In genomic region chr10:53357587-53357986, GRCh38 we compare ENCODE assay signal across 16 cellular contexts.
DNase-seq lines count a peak whose midpoint lies in the region; ATAC-seq and TF ChIP-seq lines count a peak whose summit lies in the region.
"Had no signal": no experiment of that assay in that cellular context is flagged by ENCODE, and none has a peak within 500 bp of the region (broad histone marks: within the 10 kb centered on the region; RNA-seq: fewer than 3 reads in every experiment).

No MANE protein-coding gene starts in this region.

- no peak overlapping the region for H3K14ac ChIP-seq in H9 (ENCODE audit: insufficient read depth, low read length)

- no peak overlapping the region for H3K18ac ChIP-seq in H9 (ENCODE audit: insufficient read length, low read depth, low read length)
- peak overlapping the region; percentile 97 for H3K18ac ChIP-seq in mesendoderm (ENCODE audit: low read length)

- intact Hi-C loops in PC-3 (cut with micrococcal nuclease) = loop anchor here (1.0 kb wide), 1 partner anchor 473 kb away; no protein-coding TSS in a partner anchor

- ATAC-seq in PC-3 (peak; percentile 29), GM21717 (IDR thresholded peaks at IDR 0.05; ENCODE audit: unreplicated experiment) (no peak)
- ATAC-seq: Panc1 had no signal

- H4K5ac ChIP-seq in H9 (ENCODE audit: insufficient read length, low read depth, low read length) (no peak overlapping the region), mesendoderm (ENCODE audit: low read length) (no peak overlapping the region)

- H3K4me2 ChIP-seq in H9 (ENCODE audit: insufficient read depth, insufficient read length, low read length) (no peak overlapping the region), PC-3 (ENCODE audit: low read length) (no peak overlapping the region), mesendoderm (ENCODE audit: low read length) (no peak overlapping the region)

- H3K36me3 ChIP-seq in PC-3 (ENCODE audit: low read depth, low read length) = no peaks in the 10 kb centered on the region
- H3K36me3 ChIP-seq in mesendoderm (ENCODE audit: control insufficient read depth, insufficient read depth, low read length) = no peaks in the 10 kb centered on the region

- peaks cover 9% of the 10 kb centered on the region for H3K4me1 ChIP-seq in H9 (ENCODE audit: insufficient read depth, low read length)
- H3K4me1 ChIP-seq in PC-3 (ENCODE audit: insufficient read depth, low read length) = peaks cover 19% of the 10 kb centered on the region
- peaks cover 4% of the 10 kb centered on the region for H3K4me1 ChIP-seq in mesendoderm (ENCODE audit: control insufficient read depth, low read depth, low read length)

- no peak overlapping the region for H3K4ac ChIP-seq in H9 (ENCODE audit: low read depth, low read length)
- peak overlapping the region; percentile 79 for H3K4ac ChIP-seq in mesendoderm (ENCODE audit: low read depth, low read length)

- H3K23me2 ChIP-seq in H9 (ENCODE audit: insufficient read length, low read depth, low read length, poor library complexity, severe bottlenecking) = no peaks in the 10 kb centered on the region

- peaks cover 28 to 35% of the 10 kb centered on the region in 2 experiments for H3K4me1 Mint-ChIP-seq in H9

- CTCF ChIA-PET in PC-3 (lab: Charles Lee) = no interaction called here

- H2AFZ ChIP-seq in H9 (ENCODE audit: low read length) = no peak overlapping the region
- no peak overlapping the region for H2AFZ ChIP-seq in PC-3 (ENCODE audit: low read length)

- H3K9ac ChIP-seq in H9 (ENCODE audit: extremely low read depth, insufficient read length, low read length) (no peak overlapping the region), PC-3 (ENCODE audit: low read length) (no peak overlapping the region), mesendoderm (ENCODE audit: low read length) (no peak overlapping the region)

- POLR2A ChIA-PET in PC-3 (lab: Charles Lee; ENCODE audit: unreplicated experiment) = no interaction called here

- H3K36me3 Mint-ChIP-seq in H9 (ENCODE audit: insufficient read depth in 1 of 3, low read depth in 3 of 3) = peaks cover 17 to 25% (median 19%) of the 10 kb centered on the region in 3 experiments

- H3T11ph ChIP-seq in H9 (ENCODE audit: low read length) = no peak overlapping the region

- H4K8ac ChIP-seq in H9 (replicated peaks; ENCODE audit: insufficient read length, low read depth, low read length) (no peak overlapping the region), mesendoderm (ENCODE audit: low read depth, low read length) (no peak overlapping the region)

- H3F3A ChIP-seq in PC-3 (ENCODE audit: low read length, unreplicated experiment) = no peaks in the 10 kb centered on the region

- no peak overlapping the region for H2BK12ac ChIP-seq in H9 (ENCODE audit: insufficient read length, low read depth, low read length)

- no peak overlapping the region for H2BK20ac ChIP-seq in H9 (ENCODE audit: low read depth, low read length, poor library complexity, severe bottlenecking)

- H2BK15ac ChIP-seq in H9 (ENCODE audit: low read depth, low read length) = no peak overlapping the region
- no peak overlapping the region for H2BK15ac ChIP-seq in mesendoderm (replicated peaks; ENCODE audit: low read depth)

- no TSS peak for BruUV-seq in PC-3 (replicated peaks; lab: Mats Ljungman, UMichigan)

- H3K27me3 Mint-ChIP-seq in H9 (ENCODE audit: low read depth) = no peaks in the 10 kb centered on the region

- no peak for TF ChIP-seq CTCF in H9 (conservative IDR thresholded peaks at IDR 0.05)
- no peak for TF ChIP-seq CTCF in PC-3 (conservative IDR thresholded peaks at IDR 0.05; ENCODE audit: low read depth, low read length)
- TF ChIP-seq CTCF in epithelial cell of esophagus (IDR thresholded peaks at IDR 0.05; ENCODE audit: insufficient read depth, low read depth, low read length, missing control alignments) = no peak

- H3K27me3 ChIP-seq in H9 (ENCODE audit: insufficient read depth, low read length) (no peaks in the 10 kb centered on the region), PC-3 (ENCODE audit: low read length) (no peaks in the 10 kb centered on the region), mesendoderm (ENCODE audit: insufficient read depth, low read length, poor library complexity) (no peaks in the 10 kb centered on the region)

- no peak overlapping the region for H3K56ac ChIP-seq in H9 (ENCODE audit: insufficient read length, low read depth, low read length)
- no peak overlapping the region for H3K56ac ChIP-seq in mesendoderm (ENCODE audit: low read length)

- H4K20me1 ChIP-seq in H9 (ENCODE audit: control insufficient read depth, insufficient read depth, insufficient read length) = no peaks in the 10 kb centered on the region
- no peaks in the 10 kb centered on the region for H4K20me1 ChIP-seq in PC-3 (ENCODE audit: low read length)

- no peak overlapping the region for H4K91ac ChIP-seq in H9 (ENCODE audit: insufficient read length, low read depth, low read length)

- H2AK5ac ChIP-seq in H9 (ENCODE audit: insufficient read length, low read length) (no peak overlapping the region), mesendoderm (ENCODE audit: low read length) (no peak overlapping the region)

- no peaks in the 10 kb centered on the region for H3K79me2 ChIP-seq in H9 (ENCODE audit: insufficient read depth, low read length)
- H3K79me2 ChIP-seq in PC-3 (ENCODE audit: low read length) = no peaks in the 10 kb centered on the region
- H3K79me2 ChIP-seq in mesendoderm (ENCODE audit: control insufficient read depth, insufficient read depth, low read length) = no peaks in the 10 kb centered on the region

- H3K27ac ChIP-seq in H9 (ENCODE audit: insufficient read length, low read depth, low read length) (peak overlapping the region; percentile 94), PC-3 (ENCODE audit: low read length) (no peak overlapping the region), mesendoderm (ENCODE audit: low read depth, low read length) (peak overlapping the region; percentile 89)

- H3K9me3 ChIP-seq in H9 (ENCODE audit: control insufficient read depth, low read depth, low read length) (no peaks in the 10 kb centered on the region), PC-3 (ENCODE audit: low read length) (no peaks in the 10 kb centered on the region)

- H3K23ac ChIP-seq in H9 (ENCODE audit: insufficient read length, low read depth, low read length) (no peak overlapping the region), mesendoderm (ENCODE audit: low read length) (no peak overlapping the region)

- H3K4me3 ChIP-seq in PC-3 (ENCODE audit: low read length) (no peak overlapping the region), epithelial cell of esophagus (ENCODE audit: low read length) (no peak overlapping the region), mesendoderm (ENCODE audit: low read length) (no peak overlapping the region)

- peaks cover 6 to 14% of the 10 kb centered on the region in 2 experiments; a peak in 4 of 5 replicates for H3K9me3 Mint-ChIP-seq in H9

- H3K27ac Mint-ChIP-seq in H9 = peak overlapping the region; percentile 59 to 99 (median 80); a peak in 5 of 7 replicates

- H3K9me2 ChIP-seq in PC-3 (replicated peaks; ENCODE audit: low read length) = no peaks in the 10 kb centered on the region

- DNase-seq in H9 (no peak), PC-3 (peak; percentile 66), epithelial cell of esophagus (ENCODE audit: low read depth) (peak; percentile 63), mesendoderm (peak; percentile 54), NCI-H524 (lab: John Stamatoyannopoulos, UW) (no peak), NCI-H1930 (lab: John Stamatoyannopoulos, UW) (no peak), NCI-H1417 treated with DMSO at 0.1 percent for 48 hours (lab: John Stamatoyannopoulos, UW) (no peak)
- DNase-seq: C1 segment of cervical spinal cord, DMS 273 treated with DMSO at 0.1 percent for 48 hours, GF-D8, NCI-H1417, NCI-H2029, NCI-H510A, Right ventricle myocardium superior had no signal

- H2BK120ac ChIP-seq in H9 (ENCODE audit: low read depth, low read length, poor library complexity, severe bottlenecking) (no peak overlapping the region), mesendoderm (ENCODE audit: low read depth, low read length) (peak overlapping the region; percentile 98)

- no peak overlapping the region for H2BK5ac ChIP-seq in H9 (ENCODE audit: insufficient read length, low read length)
- peak overlapping the region; percentile 10 for H2BK5ac ChIP-seq in mesendoderm (ENCODE audit: low read length)

- H3K79me1 ChIP-seq in H9 (ENCODE audit: insufficient read depth, low read depth, low read length, poor library complexity, severe bottlenecking) (no peaks in the 10 kb centered on the region), mesendoderm (ENCODE audit: low read length) (no peaks in the 10 kb centered on the region)

- no peak overlapping the region for H3K4me3 Mint-ChIP-seq in H9

Comparison
In these comparisons a context has a peak if more than half of its experiments do, and no peak if none do; other contexts are left out.
1. DNase-seq: peak in PC-3 (single experiment), epithelial cell of esophagus (single experiment) and mesendoderm (single experiment); none in H9 (single experiment), NCI-H524 (0 of 2), NCI-H1930 (0 of 2) and NCI-H1417 treated with DMSO at 0.1 percent for 48 hours (single experiment).